Comparison of ENCODE assay signal across 22 cellular contexts in the genomic region with DNA sequence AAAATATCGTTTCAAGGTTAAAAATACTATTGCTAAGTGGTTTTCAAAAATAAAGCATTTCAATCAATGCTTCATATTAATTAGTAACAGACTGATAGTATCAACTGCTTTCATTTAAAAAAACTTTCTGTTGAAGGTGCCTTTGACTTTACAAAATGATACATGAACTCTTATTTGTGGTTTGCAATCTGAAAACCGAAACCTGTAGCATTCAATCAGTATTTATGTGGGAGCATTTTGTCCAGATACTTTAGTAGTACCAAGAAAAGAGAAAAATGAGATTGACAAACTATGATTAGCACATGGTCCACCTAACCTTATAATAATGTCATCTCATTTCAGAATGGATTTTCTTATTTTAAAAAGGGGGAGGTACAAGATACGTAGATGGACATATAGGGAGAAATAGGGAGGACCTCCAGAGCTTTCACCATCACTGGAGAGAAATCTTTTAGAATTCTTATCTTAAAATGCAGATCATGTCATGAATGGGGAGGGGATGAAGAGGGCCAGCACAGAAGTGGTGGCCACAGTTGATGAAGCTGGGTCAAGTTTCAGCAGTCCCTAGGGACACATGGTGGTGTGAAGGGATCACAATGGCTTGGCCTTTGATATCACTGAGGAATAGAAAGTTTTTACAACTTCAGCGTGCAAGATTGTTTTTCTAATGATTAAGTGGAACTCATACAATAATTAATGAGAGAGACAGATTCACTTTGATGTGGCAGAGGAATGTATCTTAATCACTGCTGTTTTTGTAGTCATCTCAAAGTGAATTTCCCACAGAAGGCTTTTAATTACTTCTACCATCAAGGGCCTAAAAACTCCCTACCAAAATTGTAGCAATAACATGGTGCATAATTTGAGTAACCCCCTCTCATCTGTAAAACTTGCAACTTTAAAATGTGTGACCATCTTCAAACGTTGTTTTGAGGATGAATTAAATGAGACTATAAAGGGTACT.
DNase-seq lines count a peak whose midpoint lies in the region; ATAC-seq, FAIRE-seq and TF ChIP-seq lines count a peak whose summit lies in the region.
"Had no signal": no experiment of that assay in that cellular context is flagged by ENCODE, and none has a peak within 500 bp of the region (broad histone marks: within the 10 kb centered on the region; RNA-seq: fewer than 3 reads in every experiment).

No MANE protein-coding gene starts in this region.

- TF ChIP-seq POLR2A in GM12878 (IDR thresholded peaks at IDR 0.05; ENCODE audit: low read depth, low read length): no peak

- WGBS in GM12878 (ENCODE audit: insufficient coverage, insufficient replicate concordance, low lambda C conversion rate, missing lambda C conversion rate): 1% methylated on average over 5 of the region's 5 CpGs

- H3K4me3 ChIP-seq in MM.1S (ENCODE audit: low read length): no peak overlapping the region
- H3K4me3 ChIP-seq in GM12878: no peak overlapping the region
- H3K4me3 ChIP-seq in osteoblast (ENCODE audit: insufficient read depth, low read length): no peak overlapping the region
- H3K4me3 ChIP-seq: A549 had no signal

- H2AFZ ChIP-seq in MM.1S (ENCODE audit: low read length): no peak overlapping the region
- H2AFZ ChIP-seq in GM12878 (ENCODE audit: control insufficient read depth, low read depth, low read length): no peak overlapping the region
- H2AFZ ChIP-seq in osteoblast (ENCODE audit: low read length): peak overlapping the region; percentile 16

- peaks cover 0 to 2% of the 10 kb centered on the region in 2 donors for H3K9me3 Mint-ChIP-seq in activated T-cell treated with anti-CD3 and anti-CD28 coated beads, Interleukin-2, amount 50 U/mL, for 72 hours

- H3K79me2 ChIP-seq in MM.1S (ENCODE audit: low read length) (no peaks in the 10 kb centered on the region), GM12878 (ENCODE audit: control insufficient read depth, insufficient read depth, low read length) (no peaks in the 10 kb centered on the region), osteoblast (ENCODE audit: insufficient read depth, low read length) (no peaks in the 10 kb centered on the region)

- no peak overlapping the region for H3K4me2 ChIP-seq in MM.1S (ENCODE audit: low read depth, low read length)
- H3K4me2 ChIP-seq in GM12878 (ENCODE audit: control insufficient read depth, insufficient read depth): no peak overlapping the region
- H3K4me2 ChIP-seq in osteoblast (ENCODE audit: insufficient read depth, low read length): no peak overlapping the region
- H3K4me2 ChIP-seq: A549 had no signal

- SMC1A ChIA-PET in GM12878 (lab: Charles Lee; ENCODE audit: uncharacterized antibody, unreplicated experiment): interaction anchor here (1.3 kb wide), 1 partner anchor 12 kb away, joined by 3 read pairs; no protein-coding TSS in a partner anchor

- H3K36me3 ChIP-seq in MM.1S (replicated peaks; ENCODE audit: insufficient read depth, low read length) (no peaks in the 10 kb centered on the region), GM12878 (ENCODE audit: control insufficient read depth in 2 of 2, insufficient read depth in 2 of 2, low read length in 1 of 2) (no peaks in the 10 kb centered on the region), osteoblast (ENCODE audit: insufficient read depth, low read length) (no peaks in the 10 kb centered on the region)
- H3K36me3 ChIP-seq: BE2C had no signal

- no peak overlapping the region for H3K27ac Mint-ChIP-seq in activated T-cell treated with anti-CD3 and anti-CD28 coated beads, Interleukin-2, amount 50 U/mL, for 72 hours
- H3K27ac Mint-ChIP-seq: CD4-positive, alpha-beta memory T cell had no signal

- H3K9ac ChIP-seq in MM.1S (ENCODE audit: low read length) (no peak overlapping the region), GM12878 (ENCODE audit: control insufficient read depth, insufficient read depth, low read length) (no peak overlapping the region)

- H3K4me1 ChIP-seq in MM.1S (ENCODE audit: low read length) (no peaks in the 10 kb centered on the region), GM12878 (ENCODE audit: control insufficient read depth, insufficient read depth, low read length) (no peaks in the 10 kb centered on the region), osteoblast (ENCODE audit: insufficient read depth, low read length) (no peaks in the 10 kb centered on the region)
- H3K4me1 ChIP-seq: A549, BE2C had no signal

- H3K27me3 ChIP-seq in MM.1S (replicated peaks; ENCODE audit: insufficient read depth, low read length) (no peaks in the 10 kb centered on the region), GM12878 (replicated peaks in 1 of 2; ENCODE audit: control insufficient read depth in 2 of 2, insufficient read depth in 2 of 2, low read length in 1 of 2) (no peaks in the 10 kb centered on the region), osteoblast (ENCODE audit: insufficient read depth, low read length) (no peaks in the 10 kb centered on the region)
- H3K27me3 ChIP-seq: BE2C had no signal

- no peak for TF ChIP-seq RAD21 in GM12878 (IDR thresholded peaks at IDR 0.05; ENCODE audit: insufficient read depth, low read depth, low read length)

- FAIRE-seq in GM12878 (lab: Jason Lieb, UNC): no peak
- FAIRE-seq: A549, G401.6, GM12892, H54, HepG2, HTR-8/SVneo had no signal

- TF ChIP-seq EP300 in GM12878 (IDR thresholded peaks at IDR 0.05; ENCODE audit: borderline replicate concordance in 1 of 2, control insufficient read depth in 1 of 2, low read depth in 2 of 2, low read length in 2 of 2): no peak; a peak in 1 of 4 replicates

- H3K27me3 Mint-ChIP-seq in activated T-cell treated with anti-CD3 and anti-CD28 coated beads, Interleukin-2, amount 50 U/mL, for 72 hours (ENCODE audit: low read depth): no peaks in the 10 kb centered on the region
- H3K27me3 Mint-ChIP-seq: CD4-positive, alpha-beta memory T cell had no signal

- intact Hi-C loops in GM12878 (cut with micrococcal nuclease; ENCODE audit: unreplicated experiment): loop anchor here (2.0 kb wide), 1 partner anchor 104 kb away; no protein-coding TSS in a partner anchor

- BruUV-seq in GM12878 (replicated peaks; lab: Mats Ljungman, UMichigan): no TSS peak

- RAD21 ChIA-PET in GM12878 (lab: Charles Lee; ENCODE audit: unreplicated experiment): no interaction called here

- H3K4me1 Mint-ChIP-seq in activated T-cell treated with anti-CD3 and anti-CD28 coated beads, Interleukin-2, amount 50 U/mL, for 72 hours (ENCODE audit: low read depth): no peaks in the 10 kb centered on the region
- H3K4me1 Mint-ChIP-seq: CD4-positive, alpha-beta memory T cell had no signal

- H3K9me3 ChIP-seq in MM.1S (replicated peaks; ENCODE audit: insufficient read depth, low read length): no peaks in the 10 kb centered on the region
- no peaks in the 10 kb centered on the region for H3K9me3 ChIP-seq in GM12878 (replicated peaks; ENCODE audit: control insufficient read depth, insufficient read depth, low read length)
- H3K9me3 ChIP-seq in osteoblast (ENCODE audit: low read depth, low read length): no peaks in the 10 kb centered on the region
- H3K9me3 ChIP-seq: A549, BE2C had no signal

- CTCF ChIA-PET in GM12878 (lab: Yijun Ruan, JAX): no interaction called here

- in situ Hi-C loops in GM12878 (cut with MboI): no loop called here

- no peaks in the 10 kb centered on the region for H3F3A ChIP-seq in MM.1S (ENCODE audit: insufficient read depth, low read length)

- H3K27ac ChIP-seq in MM.1S (ENCODE audit: low read length) (no peak overlapping the region), GM12878 (ENCODE audit: control insufficient read depth, insufficient read depth) (no peak overlapping the region), osteoblast (ENCODE audit: low read depth, low read length) (no peak overlapping the region)
- H3K27ac ChIP-seq: A549, C4-2B had no signal

- no peaks in the 10 kb centered on the region for H3K36me3 Mint-ChIP-seq in activated T-cell treated with anti-CD3 and anti-CD28 coated beads, Interleukin-2, amount 50 U/mL, for 72 hours (ENCODE audit: insufficient read depth in 2 of 2)
- H3K36me3 Mint-ChIP-seq: CD4-positive, alpha-beta memory T cell had no signal

- no peaks in the 10 kb centered on the region for H3K9me2 ChIP-seq in MM.1S (replicated peaks; ENCODE audit: insufficient read depth, low read length)

- POLR2A ChIA-PET in GM12878 (lab: Charles Lee): interaction anchor here (0.6 kb wide), 1 partner anchor 34 kb away, joined by 6 read pairs; no protein-coding TSS in a partner anchor

- ATAC-seq in GM21786 (IDR thresholded peaks at IDR 0.05; ENCODE audit: unreplicated experiment): peak; percentile 63
- peak; percentile 88 for ATAC-seq in GM12878
- no peak for ATAC-seq in activated T-cell treated with anti-CD3 and anti-CD28 coated beads, Interleukin-2, amount 50 U/mL, for 72 hours (replicated peaks in 1 of 2)
- no peak for ATAC-seq in HG03159 (IDR thresholded peaks at IDR 0.05; ENCODE audit: unreplicated experiment)
- no peak for ATAC-seq in GM18517 (IDR thresholded peaks at IDR 0.05; ENCODE audit: unreplicated experiment)
- ATAC-seq: A549, HCT116, HepG2 had no signal

- H4K20me1 ChIP-seq in MM.1S (ENCODE audit: insufficient read depth, low read length) (no peaks in the 10 kb centered on the region), GM12878 (ENCODE audit: control insufficient read depth, insufficient read depth) (no peaks in the 10 kb centered on the region), osteoblast (ENCODE audit: insufficient read depth, low read length) (no peaks in the 10 kb centered on the region)

- TF ChIP-seq CTCF in MM.1S (IDR thresholded peaks at IDR 0.05; ENCODE audit: low read length) (no peak), GM12878 (IDR thresholded peaks at IDR 0.05 in 2 of 3, conservative IDR thresholded peaks at IDR 0.05 in 1 of 3; ENCODE audit: control insufficient read depth in 2 of 3, extremely low read depth in 1 of 3, insufficient read depth in 1 of 3, low read depth in 3 of 3, low read length in 3 of 3) (no peak), osteoblast (IDR thresholded peaks at IDR 0.05; ENCODE audit: extremely low read depth, low read depth, low read length) (no peak)

- H3K4me3 Mint-ChIP-seq in activated T-cell treated with anti-CD3 and anti-CD28 coated beads, Interleukin-2, amount 50 U/mL, for 72 hours: no peak overlapping the region
- H3K4me3 Mint-ChIP-seq: CD4-positive, alpha-beta memory T cell had no signal

- DNase-seq in MM.1S (peak; percentile 66), GM12878 (ENCODE audit: low read depth, low spot score) (peak; percentile 17), osteoblast (ENCODE audit: insufficient read length, low spot score, missing footprints) (no peak), hepatic stellate cell (ENCODE audit: low spot score) (no peak)
- no peak for DNase-seq in activated T-cell treated with anti-CD3 and anti-CD28 coated beads, Interleukin-2, amount 50 U/mL, for 72 hours
- DNase-seq: BE2C; CD4-positive, alpha-beta memory T cell; DMS153; DMS79 treated with DMSO at 0.1 percent for 48 hours; EL; Karpas-422 had no signal

TF ChIP-seq in GM12878, 131 proteins besides CTCF, POLR2A, EP300 and RAD21 (continues in another document):
- TF ChIP-seq NR2F1 (conservative IDR thresholded peaks at IDR 0.05): peak; percentile 74
- TF ChIP-seq DPF2 (IDR thresholded peaks at IDR 0.05): 0 out of 2 replicates have a peak, but pooled peaks have one; percentile 39

Comparison
In these comparisons a context has a peak if more than half of its experiments do, and no peak if none do; other contexts are left out.
1. ATAC-seq: peak in GM21786 (single experiment) and GM12878 (single experiment); none in activated T-cell treated with anti-CD3 and anti-CD28 coated beads, Interleukin-2, amount 50 U/mL, for 72 hours (0 of 2), HG03159 (single experiment) and GM18517 (single experiment).
2. DNase-seq: peak in MM.1S (single experiment) and GM12878 (single experiment); none in osteoblast (single experiment), activated T-cell treated with anti-CD3 and anti-CD28 coated beads, Interleukin-2, amount 50 U/mL, for 72 hours (0 of 2) and hepatic stellate cell (single experiment).